In genomic region chr3:72847282-72847681, GRCh38 we compare ENCODE assay signal across 9 cellular contexts. TPM values are rescaled to one million over a fixed set of nuclear protein-coding genes. Genes with fewer than 3 reads are reported as not detected.
DNase-seq lines count a peak whose midpoint lies in the region; ATAC-seq and TF ChIP-seq lines count a peak whose summit lies in the region.
"Had no signal": no experiment of that assay in that cellular context is flagged by ENCODE, and none has a peak within 500 bp of the region (broad histone marks: within the 10 kb centered on the region; RNA-seq: fewer than 3 reads in every experiment).

No MANE protein-coding gene starts in this region.

- TF ChIP-seq POLR2A in heart left ventricle (IDR thresholded peaks at IDR 0.05) = no peak
- TF ChIP-seq POLR2A in uterus (IDR thresholded peaks at IDR 0.05) = no peak

- H3K4me3 ChIP-seq in heart left ventricle (peak overlapping the region; percentile 30 to 95 (median 76)), ascending aorta (peak overlapping the region; percentile 81 to 93), lung (peak overlapping the region; percentile 95), uterus (peak overlapping the region; percentile 84 to 91)

- H3K36me3 ChIP-seq in heart left ventricle = peaks cover 0 to 18% (median 5%) of the 10 kb centered on the region in 9 donors
- H3K36me3 ChIP-seq in ascending aorta = no peaks in the 10 kb centered on the region
- H3K36me3 ChIP-seq in lung (ENCODE audit: control insufficient read depth in 2 of 2, insufficient read depth in 2 of 2, low read length in 2 of 2) = no peaks in the 10 kb centered on the region
- H3K36me3 ChIP-seq in uterus = no peaks in the 10 kb centered on the region

- ATAC-seq in heart left ventricle (no peak), left ventricle myocardium superior (no peak), lung (ENCODE audit: insufficient read depth, low FRiP score) (no peak), GM19023 (IDR thresholded peaks at IDR 0.05; ENCODE audit: unreplicated experiment) (no peak)

- H3K27me3 ChIP-seq in heart left ventricle = no peaks in the 10 kb centered on the region
- H3K27me3 ChIP-seq in ascending aorta = no peaks in the 10 kb centered on the region
- no peaks in the 10 kb centered on the region for H3K27me3 ChIP-seq in lung (ENCODE audit: control insufficient read depth, insufficient read depth)
- H3K27me3 ChIP-seq in uterus = no peaks in the 10 kb centered on the region

- DNase-seq in heart left ventricle (no peak), left ventricle myocardium superior (no peak), ascending aorta (ENCODE audit: low spot score in 2 of 2) (no peak), lung (ENCODE audit: low spot score) (no peak), uterus (no peak), DMS79 (lab: John Stamatoyannopoulos, UW) (no peak)
- DNase-seq in stimulated activated CD4-positive, alpha-beta T cell treated with anti-CD3 and anti-CD28 coated beads, Interleukin-15, amount 100 ng/mL, for 24 hours = no peak
- DNase-seq: SHP77 treated with DMSO at 0.1 percent for 48 hours had no signal

- peak overlapping the region in 10 of 12 donors; percentile 4 to 84 (median 74) for H3K27ac ChIP-seq in heart left ventricle
- H3K27ac ChIP-seq in ascending aorta = peak overlapping the region; percentile 76 to 82
- peak overlapping the region; percentile 50 to 85 for H3K27ac ChIP-seq in lung (ENCODE audit: low read depth in 1 of 2, low read length in 1 of 2)
- peak overlapping the region; percentile 54 to 80 for H3K27ac ChIP-seq in uterus

- intact Hi-C loops in heart left ventricle (cut with DNase I) (loop anchor here in 5 of 10 donors (5.0 to 10.0 kb wide), 7 partner anchors 40 to 240 kb away; partner anchors contain the start of genes PPP4R2 (in 2 of the 5) and GXYLT2 (in 1 of the 5)), left ventricle myocardium superior (cut with micrococcal nuclease) (loop anchor here (10.0 kb wide), 1 partner anchor 208 kb away; no protein-coding TSS in a partner anchor), ascending aorta (cut with DNase I) (loop anchor here (5.0 kb wide), 2 partner anchors 90 to 210 kb away; no protein-coding TSS in a partner anchor), uterus (cut with DNase I; ENCODE audit: low total_unique reads) (no loop called here)

- H3K4me1 ChIP-seq in heart left ventricle (peaks cover 7 to 47% (median 20%) of the 10 kb centered on the region in 12 donors), ascending aorta (peaks cover 7 to 9% of the 10 kb centered on the region in 2 donors), lung (ENCODE audit: control insufficient read depth in 2 of 2, insufficient read depth in 2 of 2, low read length in 2 of 2) (peaks cover 1 to 10% of the 10 kb centered on the region in 2 donors), uterus (peaks cover 0 to 9% of the 10 kb centered on the region in 2 donors)

- no peak for TF ChIP-seq CTCF in heart left ventricle (IDR thresholded peaks at IDR 0.05)
- no peak for TF ChIP-seq CTCF in ascending aorta (IDR thresholded peaks at IDR 0.05)
- no peak for TF ChIP-seq CTCF in lung (IDR thresholded peaks at IDR 0.05; ENCODE audit: control extremely low read depth, extremely low read depth)
- no peak for TF ChIP-seq CTCF in uterus (IDR thresholded peaks at IDR 0.05)

- H3K9me3 ChIP-seq in heart left ventricle (no peaks in the 10 kb centered on the region), ascending aorta (no peaks in the 10 kb centered on the region), lung (ENCODE audit: control insufficient read depth in 2 of 2, insufficient read depth in 1 of 2, low read length in 1 of 2) (no peaks in the 10 kb centered on the region), uterus (no peaks in the 10 kb centered on the region)

- 4 to 10% (median 7%) methylated on average over 6 of the region's 6 CpGs for WGBS in heart left ventricle, 4 donors
- 11 to 14% methylated on average over 6 of the region's 6 CpGs for WGBS in lung, 2 donors

RNA-seq across cellular contexts. Expression of gene SHQ1, which starts 1.0 kb away (rescaled TPM):
- 10 to 100 TPM; 13.6 to 26.0 (median 19.9) TPM for total RNA-seq in heart left ventricle
- 10 to 100 TPM in 1 of 2 donors, 1 to 10 TPM in 1; 7.2 to 24.9 TPM for polyA plus RNA-seq in heart left ventricle
- total RNA-seq in left ventricle myocardium superior = 17.0 TPM
- total RNA-seq in ascending aorta = 4.2 TPM
- 10 to 100 TPM; 23.6 to 25.0 TPM for total RNA-seq in lung
- polyA plus RNA-seq in lung = 1 to 10 TPM; 7.3 to 8.4 TPM
- 10 to 100 TPM in 2 of 4 donors, 1 to 10 TPM in 2; 8.2 to 30.9 (median 19.2) TPM for total RNA-seq in uterus

RNA-seq across cellular contexts. Expression of gene GXYLT2, which starts 40.6 kb away (rescaled TPM):
- 10 to 100 TPM; 12.7 to 35.2 (median 17.7) TPM for total RNA-seq in heart left ventricle
- polyA plus RNA-seq in heart left ventricle = 1 to 10 TPM; 3.4 to 5.1 TPM
- 7.3 TPM for total RNA-seq in left ventricle myocardium superior
- 19.5 TPM for total RNA-seq in ascending aorta
- total RNA-seq in lung = 10 to 100 TPM in 1 of 2 donors, 1 to 10 TPM in 1; 8.0 to 46.8 TPM
- polyA plus RNA-seq in lung = 1 to 10 TPM in 1 of 2 donors, under 1 TPM in 1; 0.52 to 1.5 TPM
- total RNA-seq in uterus = 10 to 100 TPM in 3 of 4 donors, 1 to 10 TPM in 1; 1.3 to 74.1 (median 18.5) TPM
